ENCODE assay signal across 13 cellular contexts in genomic region chr12:56186957-56187356, GRCh38. TPM values are rescaled to one million over a fixed set of nuclear protein-coding genes. Genes with fewer than 3 reads are reported as not detected.
DNase-seq lines count a peak whose midpoint lies in the region; ATAC-seq and TF ChIP-seq lines count a peak whose summit lies in the region.
"Had no signal": no experiment of that assay in that cellular context is flagged by ENCODE, and none has a peak within 500 bp of the region (broad histone marks: within the 10 kb centered on the region; RNA-seq: fewer than 3 reads in every experiment).

No MANE protein-coding gene starts in this region.

- TF ChIP-seq CTCF in left ventricle myocardium inferior (IDR thresholded peaks at IDR 0.05; ENCODE audit: borderline replicate concordance) (no peak), PC-9 (conservative IDR thresholded peaks at IDR 0.05) (no peak), hepatocyte (IDR thresholded peaks at IDR 0.05; ENCODE audit: poor library complexity) (no peak)

- POLR2A ChIA-PET in PC-9 (lab: Charles Lee; ENCODE audit: unreplicated experiment), result no interaction called here

- intact Hi-C loops in left ventricle myocardium inferior (cut with micrococcal nuclease) (no loop called here), Right ventricle myocardium superior (cut with DNase I) (no loop called here), PC-9 (cut with micrococcal nuclease; ENCODE audit: unreplicated experiment) (no loop called here)

- CTCF ChIA-PET in PC-9 (lab: Charles Lee), result no interaction called here

- H3K4me2 ChIP-seq in PC-9 (peak overlapping the region; percentile 97), hepatocyte (peak overlapping the region; percentile 90)

- H3K27me3 ChIP-seq in left ventricle myocardium inferior (ENCODE audit: low read depth), result no peaks in the 10 kb centered on the region
- no peaks in the 10 kb centered on the region for H3K27me3 ChIP-seq in PC-9 (ENCODE audit: insufficient read depth, low read depth)
- H3K27me3 ChIP-seq in hepatocyte, result no peaks in the 10 kb centered on the region

- no TSS peak for BruUV-seq in PC-9 (replicated peaks; lab: Mats Ljungman, UMichigan)

- DNase-seq in left ventricle myocardium inferior, result no peak
- DNase-seq in Right ventricle myocardium superior, result no peak
- no peak for DNase-seq in PC-9
- DNase-seq in hepatocyte (ENCODE audit: low spot score), result no peak
- DNase-seq in putamen (ENCODE audit: low spot score), result no peak
- DNase-seq in AG08395 (ENCODE audit: low spot score), result no peak
- DNase-seq: activated CD8-positive, alpha-beta memory T cell treated with anti-CD3 and anti-CD28 coated beads for 24 hours; amygdala; cortex of kidney; GOT3 had no signal

- no peak for ATAC-seq in Right ventricle myocardium superior (ENCODE audit: poor library complexity)
- no peak for ATAC-seq in HG03196 (IDR thresholded peaks at IDR 0.05; ENCODE audit: unreplicated experiment)
- ATAC-seq in GM18873 (IDR thresholded peaks at IDR 0.05; ENCODE audit: low FRiP score, unreplicated experiment), result no peak

- no peaks in the 10 kb centered on the region for H3K9me2 ChIP-seq in PC-9 (ENCODE audit: insufficient read depth)
- H3K9me2 ChIP-seq in hepatocyte (replicated peaks; ENCODE audit: insufficient read depth), result no peaks in the 10 kb centered on the region

- peaks cover 27% of the 10 kb centered on the region; the same call in 1 of the 2 replicates for H3F3A ChIP-seq in PC-9 (ENCODE audit: insufficient read depth, low read depth)

- H3K27ac ChIP-seq in left ventricle myocardium inferior (replicated peaks), result no peak overlapping the region
- no peak overlapping the region for H3K27ac ChIP-seq in PC-9
- no peak overlapping the region for H3K27ac ChIP-seq in hepatocyte
- H3K27ac ChIP-seq: C4-2B had no signal

- peak overlapping the region; percentile 94 for H3K4me3 ChIP-seq in left ventricle myocardium inferior
- H3K4me3 ChIP-seq in PC-9, result no peak overlapping the region
- H3K4me3 ChIP-seq in hepatocyte, result no peak overlapping the region

- no peaks in the 10 kb centered on the region for H4K20me1 ChIP-seq in PC-9 (ENCODE audit: insufficient read depth)
- peaks cover 8% of the 10 kb centered on the region for H4K20me1 ChIP-seq in hepatocyte (ENCODE audit: insufficient read depth, poor library complexity, severe bottlenecking)

- H3K36me3 ChIP-seq in left ventricle myocardium inferior, result peaks cover 51% of the 10 kb centered on the region
- peaks cover 17% of the 10 kb centered on the region for H3K36me3 ChIP-seq in PC-9 (ENCODE audit: low read depth)
- no peaks in the 10 kb centered on the region for H3K36me3 ChIP-seq in hepatocyte (replicated peaks; ENCODE audit: insufficient read depth, low read depth)

- H3K79me2 ChIP-seq in PC-9 (ENCODE audit: low read depth) (peaks cover 30% of the 10 kb centered on the region), hepatocyte (peaks cover 48% of the 10 kb centered on the region)

- H3K9me3 ChIP-seq in left ventricle myocardium inferior (replicated peaks) (no peaks in the 10 kb centered on the region), PC-9 (ENCODE audit: insufficient read depth, low read depth) (no peaks in the 10 kb centered on the region), hepatocyte (ENCODE audit: low read depth) (no peaks in the 10 kb centered on the region)

- 87% methylated on average over 2 of the region's 2 CpGs for WGBS in hepatocyte (ENCODE audit: low lambda C conversion rate, missing lambda C conversion rate)

- no peak overlapping the region for H2AFZ ChIP-seq in PC-9
- no peak overlapping the region for H2AFZ ChIP-seq in hepatocyte

- H3K4me1 ChIP-seq in left ventricle myocardium inferior (peaks cover 42% of the 10 kb centered on the region), PC-9 (replicated peaks; ENCODE audit: insufficient read depth) (peaks cover 28% of the 10 kb centered on the region), hepatocyte (ENCODE audit: insufficient read depth) (peaks cover 7% of the 10 kb centered on the region)

RNA-seq across cellular contexts. Expression of gene SMARCC2, which starts 2.3 kb away (rescaled TPM):
- total RNA-seq in left ventricle myocardium inferior (67.1 TPM), Right ventricle myocardium superior (63.4 TPM), PC-9 (2021) (70.3 and 86.4 TPM in 2 replicates), hepatocyte (34.8 and 37.4 TPM in 2 replicates)
- polyA plus RNA-seq in hepatocyte, result 68.6 and 72.4 TPM in 2 replicates

RNA-seq across cellular contexts. Expression of gene MYL6, which starts 28.8 kb away (rescaled TPM):
- total RNA-seq in left ventricle myocardium inferior (508 TPM), Right ventricle myocardium superior (513 TPM), PC-9 (2021) (666 and 697 TPM in 2 replicates), hepatocyte (1,441 and 1,490 TPM in 2 replicates)
- 2,273 and 2,387 TPM in 2 replicates for polyA plus RNA-seq in hepatocyte

RNA-seq across cellular contexts. Expression of gene MYL6B, which starts 34.6 kb away (rescaled TPM):
- total RNA-seq in left ventricle myocardium inferior (54.1 TPM), Right ventricle myocardium superior (42.7 TPM), PC-9 (2021) (120 and 121 TPM in 2 replicates), hepatocyte (80.6 and 98.1 TPM in 2 replicates)
- 82.2 and 83.9 TPM in 2 replicates for polyA plus RNA-seq in hepatocyte

RNA-seq across cellular contexts. Expression of gene RNF41, which starts 34.8 kb away (rescaled TPM):
- total RNA-seq in left ventricle myocardium inferior, result 51.4 TPM
- 48.1 TPM for total RNA-seq in Right ventricle myocardium superior
- total RNA-seq in PC-9 (2021), result 29.5 and 33.4 TPM in 2 replicates
- 47.6 and 66.4 TPM in 2 replicates for total RNA-seq in hepatocyte
- polyA plus RNA-seq in hepatocyte, result 12.2 and 22.5 TPM in 2 replicates

RNA-seq across cellular contexts. Expression of gene NABP2, which starts 37.2 kb away (rescaled TPM):
- total RNA-seq in left ventricle myocardium inferior, result 20.3 TPM
- total RNA-seq in Right ventricle myocardium superior, result 18.8 TPM
- total RNA-seq in PC-9 (2021), result 58.2 and 68.5 TPM in 2 replicates
- total RNA-seq in hepatocyte, result 21.9 and 35.4 TPM in 2 replicates
- polyA plus RNA-seq in hepatocyte, result 12.4 and 12.5 TPM in 2 replicates
